8 cellular contexts compared by ENCODE assay signal in genomic region chr5:100840364-100840763, GRCh38.
A peak's percentile ranks its signal among the peaks of the same experiment; 100 is the strongest.
DNase-seq lines count a peak whose midpoint lies in the region; ATAC-seq and TF ChIP-seq lines count a peak whose summit lies in the region.

No MANE protein-coding gene starts in this region.

- CTCF ChIA-PET in CD8-positive, alpha-beta memory T cell (lab: Charles Lee) = interaction anchor here (1.6 to 2.9 kb wide), 2 partner anchors 22 to 62 kb away, joined by 4 to 19 read pairs; partner anchors contain the start of gene ST8SIA4

- no peaks in the 10 kb centered on the region for H3K9me3 Mint-ChIP-seq in CD8-positive, alpha-beta memory T cell

- no peaks in the 10 kb centered on the region for H4K20me1 ChIP-seq in smooth muscle cell (ENCODE audit: low read depth)

- POLR2A ChIA-PET in CD8-positive, alpha-beta memory T cell (lab: Charles Lee) = interaction anchor here (1.5 kb wide), 1 partner anchor 63 kb away, joined by 5 read pairs; the partner anchor contains the start of gene ST8SIA4

- peaks cover 61 to 85% (median 76%) of the 10 kb centered on the region in 3 donors for H3K4me1 Mint-ChIP-seq in CD8-positive, alpha-beta memory T cell

- no peaks in the 10 kb centered on the region for H3K27me3 Mint-ChIP-seq in CD8-positive, alpha-beta memory T cell

- H3K36me3 Mint-ChIP-seq in CD8-positive, alpha-beta memory T cell = peaks cover 0 to 15% (median 3%) of the 10 kb centered on the region in 3 donors

- TF ChIP-seq CTCF in GM20000 (IDR thresholded peaks at IDR 0.05; ENCODE audit: extremely low read depth, missing control alignments) (no peak), smooth muscle cell (IDR thresholded peaks at IDR 0.05; ENCODE audit: borderline replicate concordance, insufficient read depth, poor library complexity, severe bottlenecking) (no peak)

- no peak overlapping the region for H3K27ac ChIP-seq in CD8-positive, alpha-beta memory T cell (ENCODE audit: low read depth, low read length)
- H3K27ac ChIP-seq in smooth muscle cell (ENCODE audit: low read depth) = peak overlapping the region; percentile 85

- H3K4me2 ChIP-seq in smooth muscle cell = peak overlapping the region; percentile 77

- ATAC-seq in HG03521 (IDR thresholded peaks at IDR 0.05; ENCODE audit: unreplicated experiment) (peak; percentile 64), sciatic nerve (no peak)

- H3K27ac Mint-ChIP-seq in CD8-positive, alpha-beta memory T cell = peak overlapping the region in 6 of 8 donors; percentile 20 to 93 (median 60)

- H3K9me3 ChIP-seq in CD8-positive, alpha-beta memory T cell (ENCODE audit: low read length) = no peaks in the 10 kb centered on the region
- no peaks in the 10 kb centered on the region for H3K9me3 ChIP-seq in smooth muscle cell (replicated peaks; ENCODE audit: low read depth)

- no peaks in the 10 kb centered on the region for H3K27me3 ChIP-seq in CD8-positive, alpha-beta memory T cell (ENCODE audit: insufficient read depth, low read length, poor library complexity, severe bottlenecking)
- H3K27me3 ChIP-seq in smooth muscle cell (ENCODE audit: low read depth) = no peaks in the 10 kb centered on the region

- H3K4me1 ChIP-seq in CD8-positive, alpha-beta memory T cell (ENCODE audit: insufficient read depth, low read length) = peaks cover 15% of the 10 kb centered on the region
- H3K4me1 ChIP-seq in smooth muscle cell (ENCODE audit: low read depth) = peaks cover 20% of the 10 kb centered on the region

- intact Hi-C loops in sciatic nerve (cut with DNase I) = no loop called here

- H3K79me2 ChIP-seq in smooth muscle cell (ENCODE audit: low read depth) = no peaks in the 10 kb centered on the region

- peak overlapping the region; percentile 30 for H3K9ac ChIP-seq in smooth muscle cell (ENCODE audit: low read depth)

- WGBS in smooth muscle cell (ENCODE audit: low lambda C conversion rate) = 4% methylated on average over 2 of the region's 2 CpGs

- peaks cover 14% of the 10 kb centered on the region for H3F3A ChIP-seq in smooth muscle cell (ENCODE audit: low read depth)

- no peak overlapping the region for H3K4me3 ChIP-seq in CD8-positive, alpha-beta memory T cell (ENCODE audit: low read length)
- H3K4me3 ChIP-seq in smooth muscle cell = no peak overlapping the region

- H2AFZ ChIP-seq in smooth muscle cell (ENCODE audit: low read depth) = peak overlapping the region; percentile 44

- peak overlapping the region in 4 of 7 donors; percentile 76 to 81 (median 77) for H3K4me3 Mint-ChIP-seq in CD8-positive, alpha-beta memory T cell

- DNase-seq in CD8-positive, alpha-beta memory T cell = peak in 1 of 5 donors; percentile 4
- DNase-seq in GM20000 (ENCODE audit: low spot score) (peak; percentile 15), smooth muscle cell (lab: John Stamatoyannopoulos, UW; ENCODE audit: unreplicated experiment) (no peak), hypothalamus (lab: John Stamatoyannopoulos, UW) (no peak), sciatic nerve (ENCODE audit: low spot score) (no peak), DMS79 treated with DMSO at 0.1 percent for 48 hours (lab: John Stamatoyannopoulos, UW) (no peak)
- peak; percentile 14 for DNase-seq in activated naive CD4-positive, alpha-beta T cell treated with anti-CD3 and anti-CD28 coated beads, Interleukin-2, amount 50 U/mL, for 16 hours

- peaks cover 3% of the 10 kb centered on the region for H3K36me3 ChIP-seq in CD8-positive, alpha-beta memory T cell (ENCODE audit: insufficient read depth, low read length)
- H3K36me3 ChIP-seq in smooth muscle cell (ENCODE audit: low read depth) = no peaks in the 10 kb centered on the region

Comparison
In these comparisons a context has a peak if more than half of its experiments do, and no peak if none do; other contexts are left out.
1. DNase-seq: peak in GM20000 (single experiment) and activated naive CD4-positive, alpha-beta T cell treated with anti-CD3 and anti-CD28 coated beads, Interleukin-2, amount 50 U/mL, for 16 hours (single experiment); none in smooth muscle cell (single experiment), hypothalamus (0 of 51), sciatic nerve (single experiment) and DMS79 treated with DMSO at 0.1 percent for 48 hours (single experiment).